ENCODE assay signal across 8 cellular contexts in the genomic region with DNA sequence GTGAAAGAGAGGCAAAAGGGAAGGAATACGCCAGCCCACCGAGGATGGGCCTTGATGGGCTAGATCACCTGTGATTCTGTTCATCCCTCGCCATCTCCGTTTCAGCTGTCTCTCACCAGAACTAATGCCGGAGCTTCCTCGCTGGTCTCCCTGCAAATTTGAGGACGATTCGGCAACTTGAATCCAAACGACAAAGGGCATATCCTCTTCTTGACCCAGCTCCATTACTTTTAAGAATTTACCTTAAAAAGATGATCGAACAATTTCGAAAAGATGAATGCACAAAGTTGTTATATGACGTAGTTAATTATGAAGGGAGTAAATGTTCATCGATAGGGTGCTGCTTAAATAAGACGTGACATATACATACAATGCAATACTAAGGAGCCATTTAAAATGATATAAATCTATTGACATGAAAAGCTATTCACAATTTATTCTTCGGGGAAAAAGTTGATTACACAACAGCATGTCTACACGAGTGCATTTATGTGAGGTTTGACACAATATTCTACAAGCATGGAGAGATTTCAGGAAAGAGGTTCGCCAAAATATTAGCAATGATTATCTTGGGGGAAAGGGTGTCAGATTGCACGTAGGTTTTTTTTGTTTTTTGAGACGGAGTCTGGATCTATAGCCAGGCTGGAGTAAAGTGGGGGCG. TPM values are rescaled to one million over a fixed set of nuclear protein-coding genes. Genes with fewer than 3 reads are reported as not detected.
DNase-seq lines count a peak whose midpoint lies in the region; ATAC-seq and TF ChIP-seq lines count a peak whose summit lies in the region.

No MANE protein-coding gene starts in this region.

- peaks cover 21% of the 10 kb centered on the region for H3K4me1 ChIP-seq in PC-3 (ENCODE audit: insufficient read depth, low read length)
- peaks cover 0 to 23% (median 16%) of the 10 kb centered on the region in 4 donors for H3K4me1 ChIP-seq in sigmoid colon

- no peaks in the 10 kb centered on the region for H3K9me2 ChIP-seq in PC-3 (replicated peaks; ENCODE audit: low read length)

- peak overlapping the region; percentile 87 for H3K4me2 ChIP-seq in PC-3 (ENCODE audit: low read length)

- no peaks in the 10 kb centered on the region for H3K9me3 Mint-ChIP-seq in activated naive CD4-positive, alpha-beta T cell treated with anti-CD3 and anti-CD28 coated beads for 36 hours

- CTCF ChIA-PET in activated naive CD4-positive, alpha-beta T cell treated with anti-CD3 and anti-CD28 coated beads for 36 hours (lab: Charles Lee), result interaction anchor here (0.6 to 1.3 kb wide), 6 partner anchors 10 to 153 kb away, joined by 3 to 5 read pairs (median 3); no protein-coding TSS in a partner anchor
- CTCF ChIA-PET in PC-3 (lab: Charles Lee), result interaction anchor here (0.5 kb wide), 1 partner anchor 15 kb away, joined by 8 read pairs; no protein-coding TSS in a partner anchor

- H3K9me3 ChIP-seq in PC-3 (ENCODE audit: low read length) (no peaks in the 10 kb centered on the region), sigmoid colon (no peaks in the 10 kb centered on the region)

- H3K27ac ChIP-seq in PC-3 (ENCODE audit: low read length), result no peak overlapping the region
- H3K27ac ChIP-seq in sigmoid colon, result peak overlapping the region; percentile 78 to 88 (median 87)

- TF ChIP-seq POLR2A in erythroblast (IDR thresholded peaks at IDR 0.05; ENCODE audit: low read length) (peak; percentile 28), sigmoid colon (IDR thresholded peaks at IDR 0.05) (no peak)

- no peaks in the 10 kb centered on the region for H3F3A ChIP-seq in PC-3 (ENCODE audit: low read length, unreplicated experiment)

- H3K36me3 ChIP-seq in PC-3 (ENCODE audit: low read depth, low read length) (no peaks in the 10 kb centered on the region), sigmoid colon (no peaks in the 10 kb centered on the region)

- DNase-seq in activated naive CD4-positive, alpha-beta T cell treated with anti-CD3 and anti-CD28 coated beads for 36 hours, result no peak
- DNase-seq in activated naive CD4-positive, alpha-beta T cell (lab: John Stamatoyannopoulos, UW), result no peak
- no peak for DNase-seq in PC-3
- DNase-seq in erythroblast (lab: John Stamatoyannopoulos, UW), result no peak
- no peak for DNase-seq in sigmoid colon
- no peak for DNase-seq in NCI-H2196 treated with DMSO at 0.1 percent for 48 hours (lab: John Stamatoyannopoulos, UW; ENCODE audit: unreplicated experiment)
- no peak for DNase-seq in stimulated activated CD4-positive, alpha-beta T cell treated with anti-CD3 and anti-CD28 coated beads, Interleukin-1b, Interleukin-23, amount 100 ng/mL, for 48 hours
- DNase-seq in DMS 273 (lab: John Stamatoyannopoulos, UW; ENCODE audit: unreplicated experiment), result no peak

- ATAC-seq in PC-3, result no peak

- no peak for TF ChIP-seq EP300 in sigmoid colon (IDR thresholded peaks at IDR 0.05)

- POLR2A ChIA-PET in PC-3 (lab: Charles Lee; ENCODE audit: unreplicated experiment), result interaction anchor here (0.6 kb wide), 2 partner anchors 10 to 87 kb away, joined by 3 to 4 read pairs; no protein-coding TSS in a partner anchor

- TSS peak; percentile 97 for BruUV-seq in PC-3 (replicated peaks; lab: Mats Ljungman, UMichigan)

- peak overlapping the region; percentile 90 for H3K4me3 Mint-ChIP-seq in activated naive CD4-positive, alpha-beta T cell treated with anti-CD3 and anti-CD28 coated beads for 36 hours

- no peaks in the 10 kb centered on the region for H3K27me3 Mint-ChIP-seq in activated naive CD4-positive, alpha-beta T cell treated with anti-CD3 and anti-CD28 coated beads for 36 hours (ENCODE audit: low read depth)

- H3K27ac Mint-ChIP-seq in activated naive CD4-positive, alpha-beta T cell treated with anti-CD3 and anti-CD28 coated beads for 36 hours, result peak overlapping the region; percentile 84

- H3K4me3 ChIP-seq in PC-3 (ENCODE audit: low read length) (peak overlapping the region; percentile 81), sigmoid colon (peak overlapping the region; percentile 87 to 98 (median 92))

- whole genome bisulfite sequencing in sigmoid colon, 2 donors, result 23 to 30% methylated on average over 20 of the region's 20 CpGs

- H3K79me2 ChIP-seq in PC-3 (ENCODE audit: low read length), result peaks cover 39% of the 10 kb centered on the region

- no peaks in the 10 kb centered on the region for H4K20me1 ChIP-seq in PC-3 (ENCODE audit: low read length)

- H3K9ac ChIP-seq in PC-3 (ENCODE audit: low read length), result peak overlapping the region; percentile 75

- no peaks in the 10 kb centered on the region for H3K36me3 Mint-ChIP-seq in activated naive CD4-positive, alpha-beta T cell treated with anti-CD3 and anti-CD28 coated beads for 36 hours (ENCODE audit: low read depth)

- H3K4me1 Mint-ChIP-seq in activated naive CD4-positive, alpha-beta T cell treated with anti-CD3 and anti-CD28 coated beads for 36 hours (ENCODE audit: low read depth), result peaks cover 30% of the 10 kb centered on the region

- peak overlapping the region; percentile 98 for H2AFZ ChIP-seq in PC-3 (ENCODE audit: low read length)

- H3K27me3 ChIP-seq in PC-3 (ENCODE audit: low read length) (no peaks in the 10 kb centered on the region), sigmoid colon (no peaks in the 10 kb centered on the region)

- intact Hi-C loops in activated naive CD4-positive, alpha-beta T cell treated with anti-CD3 and anti-CD28 coated beads for 36 hours (cut with micrococcal nuclease), result loop anchor here (1.0 to 10.0 kb wide), 11 partner anchors 22 to 572 kb away; a partner anchor contains a TSS
- intact Hi-C loops in PC-3 (cut with micrococcal nuclease) (loop anchor here (5.0 kb wide), 1 partner anchor 122 kb away; no protein-coding TSS in a partner anchor), sigmoid colon (cut with DNase I) (loop anchor here (2.0 to 5.0 kb wide), 3 partner anchors 222 to 457 kb away; a partner anchor contains a TSS)

- TF ChIP-seq CTCF in PC-3 (conservative IDR thresholded peaks at IDR 0.05; ENCODE audit: low read depth, low read length) (no peak), sigmoid colon (IDR thresholded peaks at IDR 0.05) (no peak)

RNA-seq across cellular contexts. Expression of a gene that starts 0.9 kb away (rescaled TPM):
- total RNA-seq in activated naive CD4-positive, alpha-beta T cell treated with anti-CD3 and anti-CD28 coated beads for 36 hours, result 10 to 100 TPM; 11.9 to 13.0 TPM
- total RNA-seq in PC-3 (2014; rRNA removed) (24.5 and 27.8 TPM in 2 replicates), sigmoid colon (10 to 100 TPM; 20.7 to 37.7 (median 26.3) TPM)
- polyA plus RNA-seq in sigmoid colon, result 10 to 100 TPM in 1 of 3 donors, 1 to 10 TPM in 2; 3.6 to 12.4 (median 4.4) TPM

RNA-seq across cellular contexts. Expression of a gene that starts 47.5 kb away (rescaled TPM):
- 10 to 100 TPM; 11.4 to 12.8 TPM for total RNA-seq in activated naive CD4-positive, alpha-beta T cell treated with anti-CD3 and anti-CD28 coated beads for 36 hours
- total RNA-seq in PC-3 (2014; rRNA removed), result 4.6 and 10.6 TPM in 2 replicates
- total RNA-seq in sigmoid colon, result 10 to 100 TPM; 30.3 to 90.3 (median 45.2) TPM
- 10 to 100 TPM; 15.2 to 21.6 (median 17.8) TPM for polyA plus RNA-seq in sigmoid colon
